In the genomic region with DNA sequence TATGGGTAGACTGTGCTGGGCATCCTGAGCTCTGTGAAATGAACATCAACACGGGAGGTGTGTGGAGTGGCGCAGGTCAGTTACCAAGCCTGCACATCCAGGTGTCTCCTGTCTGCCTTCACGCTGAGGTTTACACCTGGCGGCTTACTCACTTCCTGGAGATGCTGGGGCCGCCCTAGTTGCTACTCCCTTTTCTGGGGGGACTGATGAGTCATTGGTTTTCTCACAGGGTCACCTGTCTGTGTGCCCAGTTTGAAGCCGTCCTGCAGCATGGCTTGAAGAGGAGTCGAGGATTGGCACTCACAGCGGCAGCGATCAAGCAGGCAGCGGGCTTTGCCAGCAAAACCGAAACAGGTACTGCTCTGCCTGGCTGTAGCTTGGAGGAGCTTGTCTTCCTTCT, we compare ENCODE assay signal across 12 cellular contexts.
DNase-seq lines count a peak whose midpoint lies in the region; ATAC-seq and TF ChIP-seq lines count a peak whose summit lies in the region.
"Had no signal": no experiment of that assay in that cellular context is flagged by ENCODE, and none has a peak within 500 bp of the region (broad histone marks: within the 10 kb centered on the region; RNA-seq: fewer than 3 reads in every experiment).

No MANE protein-coding gene starts in this region.

- no peak overlapping the region for H3K4me3 ChIP-seq in WERI-Rb-1 (ENCODE audit: low read depth, low read length)
- H3K4me3 ChIP-seq: sigmoid colon had no signal

- H3K9me3 ChIP-seq in WERI-Rb-1 (ENCODE audit: severe bottlenecking), result no peaks in the 10 kb centered on the region
- H3K9me3 ChIP-seq: sigmoid colon had no signal

- DNase-seq in HPDE6-E6E7 (ENCODE audit: extremely low spot score), result peak; percentile 87
- peak; percentile 64 for DNase-seq in NCI-H510A treated with DMSO at 0.1 percent for 48 hours (lab: John Stamatoyannopoulos, UW)
- peak; percentile 23 for DNase-seq in stimulated activated CD8-positive, alpha-beta memory T cell treated with anti-CD3 and anti-CD28 coated beads, Interleukin-4, amount 100 ng/mL, for 48 hours
- no peak for DNase-seq in WERI-Rb-1
- no peak for DNase-seq in activated effector memory CD4-positive, alpha-beta T cell treated with anti-CD3 and anti-CD28 coated beads, Interleukin-2, amount 50 U/mL, for 16 hours
- no peak for DNase-seq in HEK293T (ENCODE audit: extremely low spot score)
- DNase-seq: effector CD4-positive, alpha-beta T cell; NCI-H446; sigmoid colon had no signal

- peaks cover 73% of the 10 kb centered on the region for H3K4me1 Mint-ChIP-seq in dendritic cell treated with granulocyte-macrophage colony-stimulating factor and Interleukin-4, amounts not matched to agents 40 ng/mL and 50 ng/mL, for 4 days (ENCODE audit: low read depth)

- peak overlapping the region; percentile 46 for H3K27ac Mint-ChIP-seq in dendritic cell treated with granulocyte-macrophage colony-stimulating factor and Interleukin-4, amounts not matched to agents 40 ng/mL and 50 ng/mL, for 4 days
- H3K27ac Mint-ChIP-seq: T-helper 1 cell treated with Interleukin-12 subunit alpha and Interleukin-12 subunit beta and Interleukin-4 antibody, amounts not matched to agents 30 μg/mL and 1 μg/mL, for 36 hours had no signal

- intact Hi-C loops in dendritic cell treated with granulocyte-macrophage colony-stimulating factor and Interleukin-4, amounts not matched to agents 40 ng/mL and 50 ng/mL, for 4 days (cut with micrococcal nuclease), result no loop called here

- no peaks in the 10 kb centered on the region for H3K9me3 Mint-ChIP-seq in dendritic cell treated with granulocyte-macrophage colony-stimulating factor and Interleukin-4, amounts not matched to agents 40 ng/mL and 50 ng/mL, for 4 days
- H3K9me3 Mint-ChIP-seq: T-helper 1 cell treated with Interleukin-12 subunit alpha and Interleukin-12 subunit beta and Interleukin-4 antibody, amounts not matched to agents 30 μg/mL and 1 μg/mL, for 36 hours had no signal

- ATAC-seq in HG03039 (IDR thresholded peaks at IDR 0.05; ENCODE audit: unreplicated experiment), result no peak

- no peak overlapping the region for H3K4me3 Mint-ChIP-seq in dendritic cell treated with granulocyte-macrophage colony-stimulating factor and Interleukin-4, amounts not matched to agents 40 ng/mL and 50 ng/mL, for 4 days
- H3K4me3 Mint-ChIP-seq: T-helper 1 cell treated with Interleukin-12 subunit alpha and Interleukin-12 subunit beta and Interleukin-4 antibody, amounts not matched to agents 30 μg/mL and 1 μg/mL, for 36 hours had no signal

- POLR2A ChIA-PET in HEK293T (lab: Yijun Ruan, JAX), result no interaction called here

- no peak overlapping the region for H3K27ac ChIP-seq in WERI-Rb-1
- H3K27ac ChIP-seq: sigmoid colon had no signal

- no peaks in the 10 kb centered on the region for H3K27me3 ChIP-seq in WERI-Rb-1 (ENCODE audit: insufficient read depth, low read depth, severe bottlenecking)
- H3K27me3 ChIP-seq: sigmoid colon had no signal

- peaks cover 98% of the 10 kb centered on the region for H3K36me3 Mint-ChIP-seq in dendritic cell treated with granulocyte-macrophage colony-stimulating factor and Interleukin-4, amounts not matched to agents 40 ng/mL and 50 ng/mL, for 4 days (ENCODE audit: low read depth)

- no peaks in the 10 kb centered on the region for H3K36me3 ChIP-seq in WERI-Rb-1
- H3K36me3 ChIP-seq: sigmoid colon had no signal

- CTCF ChIA-PET in HEK293T (lab: Yijun Ruan, JAX), result no interaction called here

- no peaks in the 10 kb centered on the region for H3K27me3 Mint-ChIP-seq in dendritic cell treated with granulocyte-macrophage colony-stimulating factor and Interleukin-4, amounts not matched to agents 40 ng/mL and 50 ng/mL, for 4 days

- TF ChIP-seq CTCF in WERI-Rb-1 (IDR thresholded peaks at IDR 0.05; ENCODE audit: low read depth, low read length), result no peak

TF ChIP-seq in HEK293T, 16 proteins besides CTCF, POLR2A, EP300 and RAD21:
- TF ChIP-seq NFRKB (IDR thresholded peaks at IDR 0.05) (no peak), SUZ12 (IDR thresholded peaks at IDR 0.05) (no peak), FOXA1 (IDR thresholded peaks at IDR 0.05) (no peak), ZNF384 (IDR thresholded peaks at IDR 0.05) (no peak), LEF1 (IDR thresholded peaks at IDR 0.05; ENCODE audit: borderline replicate concordance) (no peak), ELF4 (IDR thresholded peaks at IDR 0.05) (no peak), SP1 (IDR thresholded peaks at IDR 0.05) (no peak)

Comparison
In these comparisons a context has a peak if more than half of its experiments do, and no peak if none do; other contexts are left out.
1. DNase-seq: peak in HPDE6-E6E7 (single experiment), NCI-H510A treated with DMSO at 0.1 percent for 48 hours (single experiment) and stimulated activated CD8-positive, alpha-beta memory T cell treated with anti-CD3 and anti-CD28 coated beads, Interleukin-4, amount 100 ng/mL, for 48 hours (single experiment); none in WERI-Rb-1 (single experiment), activated effector memory CD4-positive, alpha-beta T cell treated with anti-CD3 and anti-CD28 coated beads, Interleukin-2, amount 50 U/mL, for 16 hours (single experiment) and HEK293T (single experiment).